Comparison of ENCODE assay signal across 18 cellular contexts in the genomic region with DNA sequence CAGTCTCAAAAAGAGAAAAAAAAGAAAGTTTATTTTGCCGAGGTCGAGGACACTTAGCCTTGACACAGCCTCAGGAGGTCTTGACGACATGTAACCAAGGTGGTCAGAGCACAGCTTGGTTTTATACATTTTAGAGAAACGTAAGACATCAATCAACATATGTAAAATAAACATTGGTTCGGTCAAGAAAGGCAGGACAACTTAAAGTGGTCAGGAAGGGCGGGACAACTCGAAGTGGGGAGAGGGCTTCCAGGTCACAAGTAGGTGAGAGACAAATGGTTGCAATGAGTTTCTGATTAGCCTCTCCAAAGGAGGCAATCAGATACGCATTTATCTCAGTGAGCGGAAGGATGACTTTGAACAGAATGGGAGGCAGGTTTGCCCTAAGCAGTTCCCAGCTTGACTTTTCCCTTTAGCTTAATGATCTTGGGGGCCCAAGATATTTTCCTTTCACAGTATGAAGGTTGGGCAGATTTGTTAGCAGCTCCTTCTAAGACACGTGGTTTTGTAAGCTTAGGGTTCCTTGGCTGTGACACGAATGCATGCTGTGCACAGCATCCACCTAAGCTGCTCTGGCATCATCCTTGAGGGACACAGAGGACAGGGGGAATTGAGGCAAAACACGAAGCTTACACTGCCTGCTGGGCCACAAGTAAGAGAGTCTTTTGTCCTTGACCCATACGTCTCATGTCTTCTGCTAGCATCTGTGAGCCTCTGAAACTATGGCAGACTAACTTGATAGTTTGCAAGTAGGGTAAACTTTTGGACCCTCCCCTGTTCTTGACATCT. TPM values are rescaled to one million over a fixed set of nuclear protein-coding genes. Genes with fewer than 3 reads are reported as not detected.
DNase-seq lines count a peak whose midpoint lies in the region; ATAC-seq, FAIRE-seq and TF ChIP-seq lines count a peak whose summit lies in the region.
"Had no signal": no experiment of that assay in that cellular context is flagged by ENCODE, and none has a peak within 500 bp of the region (broad histone marks: within the 10 kb centered on the region; RNA-seq: fewer than 3 reads in every experiment).

No MANE protein-coding gene starts in this region.

- H3K4me1 ChIP-seq in HEK293 (ENCODE audit: control insufficient read depth, insufficient read depth, low read length) (peaks cover 2% of the 10 kb centered on the region; the same call in 1 of the 2 replicates), astrocyte (ENCODE audit: insufficient read depth, low read length) (peaks cover 25% of the 10 kb centered on the region), mesenchymal stem cell (ENCODE audit: control insufficient read depth, insufficient read depth, low read depth, low read length) (peaks cover 13% of the 10 kb centered on the region), uterus (peaks cover 1 to 9% of the 10 kb centered on the region in 2 donors)
- H3K4me1 ChIP-seq: BE2C had no signal

- H2BK12ac ChIP-seq in mesenchymal stem cell (ENCODE audit: low read length in 2 of 2): no peak overlapping the region

- H3K9me3 ChIP-seq in HEK293 (ENCODE audit: control insufficient read depth, insufficient read depth, low read depth, low read length) (no peaks in the 10 kb centered on the region), astrocyte (ENCODE audit: insufficient read depth, low read depth, low read length) (no peaks in the 10 kb centered on the region), mesenchymal stem cell (ENCODE audit: control insufficient read depth, low read length) (no peaks in the 10 kb centered on the region), uterus (no peaks in the 10 kb centered on the region)
- H3K9me3 ChIP-seq: BE2C had no signal

- TF ChIP-seq CTCF in HEK293 (tag by site-specific recombination; IDR thresholded peaks at IDR 0.05) (no peak), astrocyte (IDR thresholded peaks at IDR 0.05; ENCODE audit: insufficient read depth, low read depth, low read length) (no peak), uterus (IDR thresholded peaks at IDR 0.05) (no peak)

- H3K27ac ChIP-seq in HEK293 (ENCODE audit: extremely low read depth, low read depth, low read length) (no peak overlapping the region), astrocyte (ENCODE audit: low read depth, low read length) (no peak overlapping the region), mesenchymal stem cell (ENCODE audit: low read length, poor library complexity, severe bottlenecking) (no peak overlapping the region), substantia nigra (ENCODE audit: low read depth, low read length, poor library complexity, severe bottlenecking) (no peak overlapping the region), uterus (no peak overlapping the region)

- H3K4me3 Mint-ChIP-seq in astrocyte (ENCODE audit: unreplicated experiment): no peak overlapping the region

- CTCF ChIA-PET in HEK293 (lab: Yijun Ruan, JAX): interaction anchor here (1.1 kb wide), 1 partner anchor 24 kb away, joined by 4 read pairs; no protein-coding TSS in a partner anchor

- H3K4me1 Mint-ChIP-seq in astrocyte (ENCODE audit: low read depth, unreplicated experiment): peaks cover 21% of the 10 kb centered on the region

- no peak overlapping the region for H4K91ac ChIP-seq in mesenchymal stem cell (ENCODE audit: low read length)

- no peak overlapping the region for H2BK120ac ChIP-seq in mesenchymal stem cell (ENCODE audit: low read depth, low read length)

- DNase-seq in astrocyte (ENCODE audit: low read depth): no peak
- no peak for DNase-seq in mesenchymal stem cell
- peak; percentile 18 for DNase-seq in sciatic nerve (ENCODE audit: low spot score)
- no peak for DNase-seq in GM19238 (ENCODE audit: insufficient read length, low spot score)
- no peak for DNase-seq in HuH-7.5 (ENCODE audit: low spot score)
- no peak for DNase-seq in substantia nigra (lab: John Stamatoyannopoulos, UW)
- no peak for DNase-seq in uterus
- DNase-seq: BE2C, hypothalamus, KBM-7, NCI-H1694 treated with DMSO at 0.1 percent for 48 hours, NCI-H2227 treated with DMSO at 0.1 percent for 48 hours, NCI-H82, SIG-M5 had no signal

- peaks cover 8% of the 10 kb centered on the region for H4K20me1 ChIP-seq in astrocyte (ENCODE audit: insufficient read depth, low read length)

- no peak overlapping the region for H2AK5ac ChIP-seq in mesenchymal stem cell (ENCODE audit: low read length, severe bottlenecking)

- H3K27me3 Mint-ChIP-seq in astrocyte (ENCODE audit: low read depth, unreplicated experiment): no peaks in the 10 kb centered on the region
- H3K27me3 Mint-ChIP-seq: activated CD8-positive, alpha-beta memory T cell treated with anti-CD3 and anti-CD28 coated beads, Interleukin-2, amount 10 ng/mL, durations not matched to agents 7 days and 5 days; activated T-helper 17 cell treated with anti-CD3 and anti-CD28 coated beads, Interleukin-2, amount 50 U/mL, for 72 hours; memory B cell had no signal

- H3K79me2 ChIP-seq in astrocyte (ENCODE audit: insufficient read depth, low read length): peaks cover 19% of the 10 kb centered on the region

- H3K36me3 Mint-ChIP-seq in astrocyte (ENCODE audit: low read depth, unreplicated experiment): peaks cover 14% of the 10 kb centered on the region

- no peaks in the 10 kb centered on the region for H3K27me3 ChIP-seq in astrocyte (ENCODE audit: insufficient read depth, low read length)
- H3K27me3 ChIP-seq in mesenchymal stem cell (ENCODE audit: control insufficient read depth in 1 of 2, insufficient read depth in 1 of 2, low read length in 2 of 2): no peaks in the 10 kb centered on the region
- no peaks in the 10 kb centered on the region for H3K27me3 ChIP-seq in uterus
- H3K27me3 ChIP-seq: BE2C had no signal

- H3K79me1 ChIP-seq in mesenchymal stem cell (replicated peaks; ENCODE audit: low read length, poor library complexity, severe bottlenecking): no peaks in the 10 kb centered on the region

- no peak for ATAC-seq in sciatic nerve
- ATAC-seq: activated CD8-positive, alpha-beta memory T cell treated with anti-CD3 and anti-CD28 coated beads, Interleukin-2, amount 10 ng/mL, durations not matched to agents 7 days and 5 days had no signal

- H2BK5ac ChIP-seq in mesenchymal stem cell (ENCODE audit: low read depth, low read length, poor library complexity, severe bottlenecking): no peak overlapping the region

- no peak for TF ChIP-seq POLR2A in uterus (IDR thresholded peaks at IDR 0.05)

- POLR2A ChIA-PET in HEK293 (lab: Yijun Ruan, JAX): interaction anchor here (1.8 kb wide), 1 partner anchor 9 kb away, joined by 3 read pairs; no protein-coding TSS in a partner anchor

- no peaks in the 10 kb centered on the region for H3K9me3 Mint-ChIP-seq in astrocyte (ENCODE audit: unreplicated experiment)
- H3K9me3 Mint-ChIP-seq: activated T-helper 17 cell treated with anti-CD3 and anti-CD28 coated beads, Interleukin-2, amount 50 U/mL, for 72 hours; memory B cell had no signal

- no peak overlapping the region for H3K4ac ChIP-seq in mesenchymal stem cell (ENCODE audit: low read depth in 1 of 2, low read length in 2 of 2)

- no peak for FAIRE-seq in astrocyte (lab: Jason Lieb, UNC)

- no peak overlapping the region for H2BK15ac ChIP-seq in mesenchymal stem cell (ENCODE audit: low read depth, poor library complexity, severe bottlenecking)

- H3K36me3 ChIP-seq in HEK293 (ENCODE audit: control insufficient read depth in 2 of 2, insufficient read depth in 1 of 2, low read length in 2 of 2): peaks cover under 1 to 6% of the 10 kb centered on the region in 2 experiments; a peak in 2 of 3 replicates
- H3K36me3 ChIP-seq in astrocyte (ENCODE audit: insufficient read depth, low read length): peaks cover under 1% of the 10 kb centered on the region
- peaks cover 2 to 7% of the 10 kb centered on the region in 2 experiments for H3K36me3 ChIP-seq in mesenchymal stem cell (ENCODE audit: control insufficient read depth in 1 of 2, insufficient read depth in 2 of 2, low read depth in 1 of 2, low read length in 2 of 2)
- no peaks in the 10 kb centered on the region for H3K36me3 ChIP-seq in uterus

- peak overlapping the region; percentile 31 for H4K8ac ChIP-seq in mesenchymal stem cell (ENCODE audit: low read length)

- WGBS in mesenchymal stem cell: 49% methylated on average over 9 of the region's 13 CpGs

- H3K4me2 ChIP-seq in astrocyte (ENCODE audit: low read length): no peak overlapping the region
- H3K4me2 ChIP-seq in mesenchymal stem cell (ENCODE audit: low read length, poor library complexity, severe bottlenecking): no peak overlapping the region

- intact Hi-C loops in sciatic nerve (cut with DNase I) (no loop called here), uterus (cut with DNase I; ENCODE audit: low total_unique reads) (no loop called here)

- H3K9ac ChIP-seq in astrocyte (ENCODE audit: low read length) (no peak overlapping the region), mesenchymal stem cell (ENCODE audit: low read length) (peak overlapping the region; percentile 3)

- H3K4me3 ChIP-seq in HEK293 (ENCODE audit: low read depth, low read length): no peak overlapping the region
- no peak overlapping the region for H3K4me3 ChIP-seq in astrocyte (ENCODE audit: insufficient read depth, low read depth, low read length)
- no peak overlapping the region for H3K4me3 ChIP-seq in mesenchymal stem cell (ENCODE audit: insufficient read depth in 1 of 2, low read depth in 1 of 2, low read length in 2 of 2)
- H3K4me3 ChIP-seq in uterus: no peak overlapping the region

- H3K14ac ChIP-seq in mesenchymal stem cell (ENCODE audit: low read length in 2 of 2): no peak overlapping the region

- H3K18ac ChIP-seq in mesenchymal stem cell (ENCODE audit: low read depth in 1 of 2, low read length in 2 of 2): peak overlapping the region in 1 of 2 experiments; percentile 0

- H2AFZ ChIP-seq in astrocyte (ENCODE audit: low read depth, low read length) (no peak overlapping the region), mesenchymal stem cell (ENCODE audit: low read depth, low read length) (no peak overlapping the region)

- no peak overlapping the region for H3K23ac ChIP-seq in mesenchymal stem cell (ENCODE audit: low read length in 2 of 2)

- H3K27ac Mint-ChIP-seq in astrocyte (ENCODE audit: unreplicated experiment): peak overlapping the region; percentile 23
- H3K27ac Mint-ChIP-seq: memory B cell had no signal

TF ChIP-seq in HEK293, 187 proteins besides CTCF, POLR2A, EP300 and RAD21 (continues in another document):
- TF ChIP-seq ZNF211 (tag by site-specific recombination; IDR thresholded peaks at IDR 0.05; ENCODE audit: low read depth) (no peak), ZNF76 (tag by site-specific recombination; IDR thresholded peaks at IDR 0.05; ENCODE audit: borderline replicate concordance, low read depth) (no peak)

RNA-seq across cellular contexts. Expression of a gene that starts 3.3 kb away (rescaled TPM):
- total RNA-seq in astrocyte: 338 and 373 TPM in 2 replicates
- 152 TPM for polyA plus RNA-seq in mesenchymal stem cell (2013, experiment 1 of 2)
- polyA plus RNA-seq in mesenchymal stem cell (2013, experiment 2 of 2): 153 TPM
- 120 TPM for total RNA-seq in sciatic nerve
- 100 to 1,000 TPM in 1 of 4 donors, 10 to 100 TPM in 3; 57.6 to 119 (median 76.5) TPM for total RNA-seq in uterus

RNA-seq across cellular contexts. Expression of a gene that starts 28.5 kb away (rescaled TPM):
- total RNA-seq in astrocyte (17.1 and 18.3 TPM in 2 replicates), sciatic nerve (13.0 TPM), uterus (10 to 100 TPM in 3 of 4 donors, 1 to 10 TPM in 1; 3.2 to 59.7 (median 22.9) TPM)
- polyA plus RNA-seq in mesenchymal stem cell (2013, experiment 1 of 2): 11.1 TPM
- polyA plus RNA-seq in mesenchymal stem cell (2013, experiment 2 of 2): 8.8 TPM
